ENCODE assay signal across 8 cellular contexts in genomic region chr22:19179472-19180048, GRCh38. TPM values are rescaled to one million over a fixed set of nuclear protein-coding genes. Genes with fewer than 3 reads are reported as not detected.
DNase-seq lines count a peak whose midpoint lies in the region; ATAC-seq, FAIRE-seq and TF ChIP-seq lines count a peak whose summit lies in the region.

No MANE protein-coding gene starts in this region.

- H2BK15ac ChIP-seq in mesenchymal stem cell (ENCODE audit: low read depth, poor library complexity, severe bottlenecking), result peak overlapping the region; percentile 12

- H4K8ac ChIP-seq in mesenchymal stem cell (ENCODE audit: low read length), result peak overlapping the region; percentile 78

- peaks cover 14% of the 10 kb centered on the region for H3K79me1 ChIP-seq in mesenchymal stem cell (replicated peaks; ENCODE audit: low read length, poor library complexity, severe bottlenecking)

- no peaks in the 10 kb centered on the region for H3K9me1 ChIP-seq in endothelial cell of umbilical vein (replicated peaks; ENCODE audit: control insufficient read depth, extremely low read depth, insufficient read depth, low read length)

- WGBS in mesenchymal stem cell, result 46% methylated on average over 16 of the region's 16 CpGs

- dilution Hi-C loops in endothelial cell of umbilical vein (cut with MboI; ENCODE audit: extremely low pct_ligation_motif_present, low sequenced_read_pairs), result no loop called here

- no peaks in the 10 kb centered on the region for H4K20me1 ChIP-seq in endothelial cell of umbilical vein (replicated peaks; ENCODE audit: control insufficient read depth, extremely low read depth, insufficient read depth, low read length)

- no peaks in the 10 kb centered on the region for H3K27me3 ChIP-seq in endothelial cell of umbilical vein (ENCODE audit: control insufficient read depth in 2 of 2, insufficient read depth in 2 of 2, low read length in 2 of 2)
- no peaks in the 10 kb centered on the region for H3K27me3 ChIP-seq in mesenchymal stem cell (ENCODE audit: control insufficient read depth in 1 of 2, insufficient read depth in 1 of 2, low read length in 2 of 2)

- no peak overlapping the region for H2BK120ac ChIP-seq in mesenchymal stem cell (ENCODE audit: low read depth, low read length)

- DNase-seq in NCI-H510A treated with DMSO at 0.1 percent for 48 hours (lab: John Stamatoyannopoulos, UW) (peak; percentile 51), NCI-H510A (lab: John Stamatoyannopoulos, UW) (no peak), NCI-H2081 treated with DMSO at 0.1 percent for 48 hours (lab: John Stamatoyannopoulos, UW) (peak; percentile 8), endothelial cell of umbilical vein (ENCODE audit: low read depth, low spot score) (peak; percentile 81), mesenchymal stem cell (peak; percentile 86), superior temporal gyrus (ENCODE audit: extremely low spot score) (peak; percentile 85)

- H3K18ac ChIP-seq in mesenchymal stem cell (ENCODE audit: low read depth in 1 of 2, low read length in 2 of 2), result peak overlapping the region in 1 of 2 experiments; percentile 77

- H3K4me3 ChIP-seq in endothelial cell of umbilical vein (replicated peaks in 1 of 3; ENCODE audit: insufficient read depth in 1 of 3, low read depth in 1 of 3, low read length in 3 of 3), result peak overlapping the region; percentile 50 to 89 (median 60)
- peak overlapping the region in 1 of 2 experiments; percentile 80 for H3K4me3 ChIP-seq in mesenchymal stem cell (ENCODE audit: insufficient read depth in 1 of 2, low read depth in 1 of 2, low read length in 2 of 2)

- intact Hi-C loops in endothelial cell of umbilical vein (cut with micrococcal nuclease), result loop anchor here (1.0 to 5.0 kb wide), 4 partner anchors 253 to 451 kb away; partner anchors contain the start of genes C22orf39, CDC45, MRPL40 and UFD1

- H3K9me3 ChIP-seq in endothelial cell of umbilical vein (replicated peaks; ENCODE audit: control insufficient read depth, insufficient read depth, low read length) (no peaks in the 10 kb centered on the region), mesenchymal stem cell (ENCODE audit: control insufficient read depth, low read length) (no peaks in the 10 kb centered on the region)

- H2AFZ ChIP-seq in endothelial cell of umbilical vein (ENCODE audit: low read depth, low read length) (peak overlapping the region; percentile 86), mesenchymal stem cell (ENCODE audit: low read depth, low read length) (peak overlapping the region; percentile 79)

- H3K14ac ChIP-seq in mesenchymal stem cell (ENCODE audit: low read length in 2 of 2), result no peak overlapping the region

- H3K4me1 ChIP-seq in endothelial cell of umbilical vein (ENCODE audit: control insufficient read depth, extremely low read depth, insufficient read depth, low read length) (peaks cover 7% of the 10 kb centered on the region), mesenchymal stem cell (ENCODE audit: control insufficient read depth, insufficient read depth, low read depth, low read length) (peaks cover 37% of the 10 kb centered on the region)

- peak; percentile 28 for ATAC-seq in HG02678 (IDR thresholded peaks at IDR 0.05; ENCODE audit: unreplicated experiment)

- TF ChIP-seq POLR2A in endothelial cell of umbilical vein (IDR thresholded peaks at IDR 0.05; ENCODE audit: low read depth, low read length), result no peak

- no peak overlapping the region for H3K23ac ChIP-seq in mesenchymal stem cell (ENCODE audit: low read length in 2 of 2)

- BruUV-seq in endothelial cell of umbilical vein (replicated peaks; lab: Mats Ljungman, UMichigan), result no TSS peak

- POLR2A ChIA-PET in endothelial cell of umbilical vein (lab: Charles Lee), result interaction anchor here (1.1 kb wide), 1 partner anchor 112 kb away, joined by 5 read pairs; the partner anchor contains the start of gene CLTCL1

- H3K36me3 ChIP-seq in endothelial cell of umbilical vein (ENCODE audit: control insufficient read depth in 2 of 2, extremely low read depth in 1 of 2, insufficient read depth in 2 of 2, low read length in 2 of 2), result peaks cover 0 to 5% of the 10 kb centered on the region in 2 experiments
- peaks cover 15 to 47% of the 10 kb centered on the region in 2 experiments for H3K36me3 ChIP-seq in mesenchymal stem cell (ENCODE audit: control insufficient read depth in 1 of 2, insufficient read depth in 2 of 2, low read depth in 1 of 2, low read length in 2 of 2)

- H3K79me2 ChIP-seq in endothelial cell of umbilical vein (ENCODE audit: control insufficient read depth, insufficient read depth, low read length), result peaks cover 11% of the 10 kb centered on the region

- H4K91ac ChIP-seq in mesenchymal stem cell (ENCODE audit: low read length), result peak overlapping the region; percentile 22

- H2BK12ac ChIP-seq in mesenchymal stem cell (ENCODE audit: low read length in 2 of 2), result peak overlapping the region in 1 of 2 experiments; percentile 70

- no peak overlapping the region for H2BK5ac ChIP-seq in mesenchymal stem cell (ENCODE audit: low read depth, low read length, poor library complexity, severe bottlenecking)

- TF ChIP-seq CTCF in VCaP (conservative IDR thresholded peaks at IDR 0.05) (peak; percentile 88), endothelial cell of umbilical vein (IDR thresholded peaks at IDR 0.05; ENCODE audit: extremely low read depth in 1 of 2, insufficient read depth in 1 of 2, low read depth in 1 of 2, low read length in 2 of 2) (peak; percentile 76 to 83)

- CTCF ChIA-PET in endothelial cell of umbilical vein (lab: Charles Lee), result interaction anchor here (0.6 to 3.5 kb wide), 35 partner anchors 8 to 544 kb away, joined by 3 to 25 read pairs (median 4); partner anchors contain the start of genes C22orf39, CLTCL1, ESS2 and GP1BB

- no peak overlapping the region for H3K9ac ChIP-seq in endothelial cell of umbilical vein (replicated peaks; ENCODE audit: extremely low read depth, insufficient read depth, low read length)
- peak overlapping the region; percentile 82 for H3K9ac ChIP-seq in mesenchymal stem cell (ENCODE audit: low read length)

- H2AK5ac ChIP-seq in mesenchymal stem cell (ENCODE audit: low read length, severe bottlenecking), result no peak overlapping the region

- H3K4me2 ChIP-seq in endothelial cell of umbilical vein (ENCODE audit: insufficient read depth, low read length) (peak overlapping the region; percentile 92), mesenchymal stem cell (ENCODE audit: low read length, poor library complexity, severe bottlenecking) (peak overlapping the region; percentile 87)

- H3K4ac ChIP-seq in mesenchymal stem cell (ENCODE audit: low read depth in 1 of 2, low read length in 2 of 2), result peak overlapping the region; percentile 20 to 70

- H3K27ac ChIP-seq in VCaP (peak overlapping the region; percentile 95), endothelial cell of umbilical vein (ENCODE audit: insufficient read depth, low read depth, low read length) (no peak overlapping the region), mesenchymal stem cell (ENCODE audit: low read length, poor library complexity, severe bottlenecking) (peak overlapping the region; percentile 37)

- FAIRE-seq in endothelial cell of umbilical vein (lab: Jason Lieb, UNC), result peak; percentile 96

RNA-seq across cellular contexts. Expression of gene SLC25A1, which starts 1.0 kb away (rescaled TPM):
- 94.5 and 102 TPM in 2 replicates for total RNA-seq in endothelial cell of umbilical vein
- 78.0 and 80.0 TPM in 2 replicates for polyA plus RNA-seq in endothelial cell of umbilical vein
- polyA plus RNA-seq in endothelial cell of umbilical vein (2011; cell fraction: cytosol; rRNA removed), result 53.3 and 64.5 TPM in 2 replicates
- 30.5 and 34.5 TPM in 2 replicates for polyA plus RNA-seq in endothelial cell of umbilical vein (2011; cell fraction: nucleus; rRNA removed)
- 48.5 and 55.1 TPM in 2 replicates for polyA plus RNA-seq in endothelial cell of umbilical vein (2012)
- polyA minus RNA-seq in endothelial cell of umbilical vein, result 42.0 and 44.0 TPM in 2 replicates
- polyA minus RNA-seq in endothelial cell of umbilical vein (2011; cell fraction: cytosol; rRNA and poly(A)+ RNA removed), result 35.6 TPM
- 8.2 and 9.9 TPM in 2 replicates for polyA minus RNA-seq in endothelial cell of umbilical vein (2011; cell fraction: nucleus; rRNA and poly(A)+ RNA removed)
- 119 TPM for polyA plus RNA-seq in mesenchymal stem cell (2013, experiment 1 of 2)
- 117 TPM for polyA plus RNA-seq in mesenchymal stem cell (2013, experiment 2 of 2)

RNA-seq across cellular contexts. Expression of gene GSC2, which starts 29.5 kb away (rescaled TPM):
- total RNA-seq in endothelial cell of umbilical vein, result not detected in 2 replicates
- not detected in 2 replicates for polyA plus RNA-seq in endothelial cell of umbilical vein
- not detected in 2 replicates for polyA plus RNA-seq in endothelial cell of umbilical vein (2011; cell fraction: cytosol; rRNA removed)
- not detected in 2 replicates for polyA plus RNA-seq in endothelial cell of umbilical vein (2011; cell fraction: nucleus; rRNA removed)
- not detected in 2 replicates for polyA plus RNA-seq in endothelial cell of umbilical vein (2012)
- not detected in 2 replicates for polyA minus RNA-seq in endothelial cell of umbilical vein
- polyA minus RNA-seq in endothelial cell of umbilical vein (2011; cell fraction: cytosol; rRNA and poly(A)+ RNA removed), result not detected
- not detected in 2 replicates for polyA minus RNA-seq in endothelial cell of umbilical vein (2011; cell fraction: nucleus; rRNA and poly(A)+ RNA removed)
- polyA plus RNA-seq in mesenchymal stem cell (2013, experiment 1 of 2), result not detected
- polyA plus RNA-seq in mesenchymal stem cell (2013, experiment 2 of 2), result not detected

RNA-seq across cellular contexts. Expression of gene ESS2, which starts 35.1 kb away (rescaled TPM):
- 18.4 and 21.9 TPM in 2 replicates for total RNA-seq in endothelial cell of umbilical vein
- polyA plus RNA-seq in endothelial cell of umbilical vein, result 20.1 and 22.8 TPM in 2 replicates
- 16.5 and 20.9 TPM in 2 replicates for polyA plus RNA-seq in endothelial cell of umbilical vein (2011; cell fraction: cytosol; rRNA removed)
- polyA plus RNA-seq in endothelial cell of umbilical vein (2011; cell fraction: nucleus; rRNA removed), result 18.2 and 19.2 TPM in 2 replicates
- 14.6 and 15.4 TPM in 2 replicates for polyA plus RNA-seq in endothelial cell of umbilical vein (2012)
- polyA minus RNA-seq in endothelial cell of umbilical vein, result 6.6 and 7.9 TPM in 2 replicates
- polyA minus RNA-seq in endothelial cell of umbilical vein (2011; cell fraction: cytosol; rRNA and poly(A)+ RNA removed), result 3.6 TPM
- 2.5 and 5.6 TPM in 2 replicates for polyA minus RNA-seq in endothelial cell of umbilical vein (2011; cell fraction: nucleus; rRNA and poly(A)+ RNA removed)
- polyA plus RNA-seq in mesenchymal stem cell (2013, experiment 1 of 2), result 11.9 TPM
- polyA plus RNA-seq in mesenchymal stem cell (2013, experiment 2 of 2), result 11.8 TPM

RNA-seq across cellular contexts. Expression of gene TSSK2, which starts 48.5 kb away (rescaled TPM):
- total RNA-seq in endothelial cell of umbilical vein, result not detected in 2 replicates
- polyA plus RNA-seq in endothelial cell of umbilical vein, result not detected in 2 replicates
- polyA plus RNA-seq in endothelial cell of umbilical vein (2011; cell fraction: cytosol; rRNA removed), result not detected in 2 replicates
- not detected in 2 replicates for polyA plus RNA-seq in endothelial cell of umbilical vein (2011; cell fraction: nucleus; rRNA removed)
- not detected in 2 replicates for polyA plus RNA-seq in endothelial cell of umbilical vein (2012)
- not detected in 2 replicates for polyA minus RNA-seq in endothelial cell of umbilical vein
- not detected for polyA minus RNA-seq in endothelial cell of umbilical vein (2011; cell fraction: cytosol; rRNA and poly(A)+ RNA removed)
- not detected in 2 replicates for polyA minus RNA-seq in endothelial cell of umbilical vein (2011; cell fraction: nucleus; rRNA and poly(A)+ RNA removed)
- polyA plus RNA-seq in mesenchymal stem cell (2013, experiment 1 of 2), result not detected
- not detected for polyA plus RNA-seq in mesenchymal stem cell (2013, experiment 2 of 2)

RNA-seq across cellular contexts. Expression of gene DGCR2, which starts 57.3 kb away (rescaled TPM):
- 44.8 and 49.6 TPM in 2 replicates for total RNA-seq in endothelial cell of umbilical vein
- 51.2 and 61.7 TPM in 2 replicates for polyA plus RNA-seq in endothelial cell of umbilical vein
- polyA plus RNA-seq in endothelial cell of umbilical vein (2011; cell fraction: cytosol; rRNA removed), result 47.7 and 50.7 TPM in 2 replicates
- 41.7 and 53.7 TPM in 2 replicates for polyA plus RNA-seq in endothelial cell of umbilical vein (2011; cell fraction: nucleus; rRNA removed)
- 27.3 and 36.4 TPM in 2 replicates for polyA plus RNA-seq in endothelial cell of umbilical vein (2012)
- 46.5 and 74.1 TPM in 2 replicates for polyA minus RNA-seq in endothelial cell of umbilical vein
- 13.5 TPM for polyA minus RNA-seq in endothelial cell of umbilical vein (2011; cell fraction: cytosol; rRNA and poly(A)+ RNA removed)
- polyA minus RNA-seq in endothelial cell of umbilical vein (2011; cell fraction: nucleus; rRNA and poly(A)+ RNA removed), result 29.0 and 29.3 TPM in 2 replicates
- 30.8 TPM for polyA plus RNA-seq in mesenchymal stem cell (2013, experiment 1 of 2)
- polyA plus RNA-seq in mesenchymal stem cell (2013, experiment 2 of 2), result 29.3 TPM
